In the genomic region with DNA sequence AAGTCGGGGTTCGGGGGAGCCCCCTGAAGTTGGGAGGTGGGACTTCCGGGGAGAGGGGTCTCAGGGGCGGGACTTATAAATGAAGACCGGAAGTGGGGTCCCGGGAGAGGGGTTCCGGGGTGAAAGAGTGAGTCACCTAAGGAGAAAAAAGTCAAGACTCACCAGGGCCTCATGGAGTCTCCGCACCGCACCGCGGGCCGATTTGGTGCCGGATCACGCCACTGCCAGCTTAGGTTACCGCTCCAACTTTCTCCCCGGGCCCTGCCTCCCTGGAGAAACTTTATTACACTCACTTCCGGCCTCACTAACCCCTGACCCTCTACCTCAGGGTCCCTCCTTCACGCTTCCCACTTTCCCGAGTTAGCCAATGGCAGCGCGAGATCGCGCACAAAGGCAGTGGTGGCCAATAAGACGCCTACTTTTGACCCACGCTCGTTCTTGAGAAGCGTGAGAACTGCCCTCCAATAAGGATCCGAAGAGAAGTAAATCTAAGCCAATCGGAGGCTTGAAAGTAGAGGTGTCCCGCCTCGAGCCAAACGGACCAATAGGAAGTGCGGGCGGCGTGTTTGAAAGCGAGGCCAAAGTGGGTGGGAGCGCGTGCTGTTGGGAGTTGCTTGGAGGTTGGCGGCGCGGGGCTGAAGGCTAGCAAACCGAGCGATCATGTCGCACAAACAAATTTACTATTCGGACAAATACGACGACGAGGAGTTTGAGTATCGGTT, we compare ENCODE assay signal across 8 cellular contexts. TPM values are rescaled to one million over a fixed set of nuclear protein-coding genes. Genes with fewer than 3 reads are reported as not detected.
DNase-seq lines count a peak whose midpoint lies in the region; FAIRE-seq and TF ChIP-seq lines count a peak whose summit lies in the region.

A gene (plus strand): TSS at position 596 of the 722 bp plus-strand sequence. CDS start 65 bp downstream, at position 661.

- H3K27me3 ChIP-seq in HAP-1 (ENCODE audit: low read depth) (no peaks in the 10 kb centered on the region), MG63 (no peaks in the 10 kb centered on the region), stomach smooth muscle (ENCODE audit: control insufficient read depth in 1 of 2, insufficient read depth in 2 of 2, low read length in 2 of 2) (no peaks in the 10 kb centered on the region)

- no peak within 1 kb of the TSS for H3K4me3 Mint-ChIP-seq in neural crest cell

- no peak within 1 kb of the TSS for H3K27ac Mint-ChIP-seq in neural crest cell (ENCODE audit: unreplicated experiment)

- H3K9me3 Mint-ChIP-seq in neural crest cell: no peaks in the 10 kb centered on the region

- peak within 1 kb of the TSS; percentile 99 for H3K27ac ChIP-seq in stomach smooth muscle (ENCODE audit: low read length)

- H3K4me1 Mint-ChIP-seq in neural crest cell: peaks cover 31% of the 10 kb centered on the region

- FAIRE-seq in G401.6 (lab: Jason Lieb, UNC): peak; percentile 99

- TF ChIP-seq CTCF in foreskin fibroblast (IDR thresholded peaks at IDR 0.05; ENCODE audit: low read depth, low read length) (no peak), neural crest cell (conservative IDR thresholded peaks at IDR 0.05) (no peak)

- peak within 1 kb of the TSS; percentile 92 to 99 for H3K9ac ChIP-seq in stomach smooth muscle (ENCODE audit: low read length in 2 of 2)

- DNase-seq in HAP-1 (ENCODE audit: low spot score in 2 of 2) (peak; percentile 97 to 100), MG63 (peak; percentile 99), SHP77 (lab: John Stamatoyannopoulos, UW) (peak; percentile 100), activated gamma-delta T cell (lab: John Stamatoyannopoulos, UW) (peak; percentile 81), foreskin fibroblast (peak; percentile 100), neural crest cell (ENCODE audit: low read depth, low spot score) (peak; percentile 92)

- H3K4me3 ChIP-seq in HAP-1: peak within 1 kb of the TSS; percentile 82
- peak within 1 kb of the TSS; percentile 72 for H3K4me3 ChIP-seq in MG63
- H3K4me3 ChIP-seq in foreskin fibroblast (ENCODE audit: low read depth in 1 of 2, low read length in 2 of 2): peak within 1 kb of the TSS; percentile 69 to 92
- peak within 1 kb of the TSS; percentile 78 to 86 for H3K4me3 ChIP-seq in stomach smooth muscle (ENCODE audit: low read length in 2 of 2)

- in situ Hi-C loops in HAP-1 (cut with MboI; ENCODE audit: low sequenced_read_pairs): no loop called here

- no peaks in the 10 kb centered on the region for H3K36me3 Mint-ChIP-seq in neural crest cell (ENCODE audit: low read depth)

- H3K36me3 ChIP-seq in HAP-1 (replicated peaks): peaks cover 17% of the 10 kb centered on the region
- peaks cover 44% of the 10 kb centered on the region for H3K36me3 ChIP-seq in MG63
- H3K36me3 ChIP-seq in stomach smooth muscle (ENCODE audit: control insufficient read depth in 2 of 2, insufficient read depth in 2 of 2, low read length in 2 of 2): peaks cover 0 to 7% of the 10 kb centered on the region in 2 donors

- H3K4me1 ChIP-seq in HAP-1 (peaks cover 36% of the 10 kb centered on the region), stomach smooth muscle (ENCODE audit: control insufficient read depth, insufficient read depth, low read length) (peaks cover 51% of the 10 kb centered on the region)

- H3K9me3 ChIP-seq in HAP-1 (no peaks in the 10 kb centered on the region), MG63 (no peaks in the 10 kb centered on the region), stomach smooth muscle (ENCODE audit: control insufficient read depth in 2 of 2, low read length in 2 of 2) (no peaks in the 10 kb centered on the region)

- no peaks in the 10 kb centered on the region for H3K27me3 Mint-ChIP-seq in neural crest cell (ENCODE audit: low read depth)

RNA-seq across cellular contexts. Expression of the gene that starts here (rescaled TPM):
- total RNA-seq in MG63 (2014; rRNA removed; shearing (Covaris generic); ENCODE audit: low replicate concordance): 124 and 222 TPM in 2 replicates
- 211 and 217 TPM in 2 replicates for total RNA-seq in neural crest cell

Comparison
In these comparisons a context has a peak if more than half of its experiments do, and no peak if none do; other contexts are left out.
1. Peak in every context shown above with its lines: DNase-seq, H3K4me3 ChIP-seq and H3K27ac ChIP-seq.